In genomic region chr4:70863099-70863790, GRCh38 we compare ENCODE assay signal across 10 cellular contexts. TPM values are rescaled to one million over a fixed set of nuclear protein-coding genes. Genes with fewer than 3 reads are reported as not detected.
A peak's percentile ranks its signal among the peaks of the same experiment; 100 is the strongest.
DNase-seq lines count a peak whose midpoint lies in the region; ATAC-seq and TF ChIP-seq lines count a peak whose summit lies in the region.
"Had no signal": no experiment of that assay in that cellular context is flagged by ENCODE, and none has a peak within 500 bp of the region (broad histone marks: within the 10 kb centered on the region; RNA-seq: fewer than 3 reads in every experiment).

No MANE protein-coding gene starts in this region.

- 71% methylated on average over 6 of the region's 6 CpGs for WGBS in esophagus muscularis mucosa

- H3K36me3 ChIP-seq in PC-9 (ENCODE audit: low read depth) (no peaks in the 10 kb centered on the region), esophagus muscularis mucosa (no peaks in the 10 kb centered on the region)
- H3K36me3 ChIP-seq: gastrocnemius medialis had no signal

- no peaks in the 10 kb centered on the region for H3K9me3 Mint-ChIP-seq in activated naive CD4-positive, alpha-beta T cell treated with anti-CD3 and anti-CD28 coated beads, Interleukin-2, amount 50 U/mL, for 72 hours
- no peaks in the 10 kb centered on the region for H3K9me3 Mint-ChIP-seq in stimulated activated effector memory CD8-positive, alpha-beta T cell treated with anti-CD3 and anti-CD28 coated beads, Interleukin-12 subunit alpha, Interleukin-12 subunit beta, amount 100 ng/mL, for 72 hours

- peak; percentile 82 to 97 for ATAC-seq in activated naive CD4-positive, alpha-beta T cell treated with anti-CD3 and anti-CD28 coated beads, Interleukin-2, amount 50 U/mL, for 72 hours
- ATAC-seq in GM21717 (IDR thresholded peaks at IDR 0.05; ENCODE audit: unreplicated experiment) (peak; percentile 87), HG03439 (IDR thresholded peaks at IDR 0.05; ENCODE audit: unreplicated experiment) (peak; percentile 81)
- ATAC-seq in stimulated activated effector memory CD8-positive, alpha-beta T cell treated with anti-CD3 and anti-CD28 coated beads, Interleukin-12 subunit alpha, Interleukin-12 subunit beta, amount 100 ng/mL, for 72 hours: peak; percentile 97
- ATAC-seq: gastrocnemius medialis had no signal

- H3K9me2 ChIP-seq in PC-9 (ENCODE audit: insufficient read depth): no peaks in the 10 kb centered on the region

- TF ChIP-seq CTCF in PC-9 (conservative IDR thresholded peaks at IDR 0.05) (no peak), esophagus muscularis mucosa (IDR thresholded peaks at IDR 0.05) (no peak)

- POLR2A ChIA-PET in PC-9 (lab: Charles Lee; ENCODE audit: unreplicated experiment): no interaction called here

- no peak for TF ChIP-seq EP300 in esophagus muscularis mucosa (IDR thresholded peaks at IDR 0.05)

- H3K27me3 ChIP-seq in PC-9 (ENCODE audit: insufficient read depth, low read depth) (no peaks in the 10 kb centered on the region), esophagus muscularis mucosa (no peaks in the 10 kb centered on the region)
- H3K27me3 ChIP-seq: gastrocnemius medialis had no signal

- H3K4me3 Mint-ChIP-seq in stimulated activated effector memory CD8-positive, alpha-beta T cell treated with anti-CD3 and anti-CD28 coated beads, Interleukin-12 subunit alpha, Interleukin-12 subunit beta, amount 100 ng/mL, for 72 hours: no peak overlapping the region

- H4K20me1 ChIP-seq in PC-9 (ENCODE audit: insufficient read depth): no peaks in the 10 kb centered on the region

- no peaks in the 10 kb centered on the region for H3K36me3 Mint-ChIP-seq in activated naive CD4-positive, alpha-beta T cell treated with anti-CD3 and anti-CD28 coated beads, Interleukin-2, amount 50 U/mL, for 72 hours
- no peaks in the 10 kb centered on the region for H3K36me3 Mint-ChIP-seq in stimulated activated effector memory CD8-positive, alpha-beta T cell treated with anti-CD3 and anti-CD28 coated beads, Interleukin-12 subunit alpha, Interleukin-12 subunit beta, amount 100 ng/mL, for 72 hours

- DNase-seq in activated naive CD4-positive, alpha-beta T cell treated with anti-CD3 and anti-CD28 coated beads, Interleukin-2, amount 50 U/mL, for 72 hours (ENCODE audit: low spot score in 2 of 2): no peak
- DNase-seq in activated naive CD4-positive, alpha-beta T cell treated with Interleukin-2 at 50 U/mL for 16 hours: no peak
- no peak for DNase-seq in stimulated activated effector memory CD8-positive, alpha-beta T cell treated with anti-CD3 and anti-CD28 coated beads, Interleukin-12 subunit alpha, Interleukin-12 subunit beta, amount 100 ng/mL, for 72 hours (ENCODE audit: low spot score in 2 of 2)
- no peak for DNase-seq in PC-9
- DNase-seq in KG1 (lab: John Stamatoyannopoulos, UW): no peak
- no peak for DNase-seq in esophagus muscularis mucosa (ENCODE audit: extremely low spot score)
- DNase-seq: AML-193, gastrocnemius medialis had no signal

- intact Hi-C loops in PC-9 (cut with micrococcal nuclease; ENCODE audit: unreplicated experiment): no loop called here
- intact Hi-C loops in esophagus muscularis mucosa (cut with DNase I): no loop called here

- no peak overlapping the region for H3K4me3 ChIP-seq in PC-9
- H3K4me3 ChIP-seq in esophagus muscularis mucosa: no peak overlapping the region
- H3K4me3 ChIP-seq: gastrocnemius medialis had no signal

- CTCF ChIA-PET in PC-9 (lab: Charles Lee): no interaction called here

- H3K4me1 Mint-ChIP-seq in stimulated activated effector memory CD8-positive, alpha-beta T cell treated with anti-CD3 and anti-CD28 coated beads, Interleukin-12 subunit alpha, Interleukin-12 subunit beta, amount 100 ng/mL, for 72 hours: peaks cover 10% of the 10 kb centered on the region

- H3K9me3 ChIP-seq in PC-9 (ENCODE audit: insufficient read depth, low read depth) (no peaks in the 10 kb centered on the region), esophagus muscularis mucosa (no peaks in the 10 kb centered on the region)
- H3K9me3 ChIP-seq: gastrocnemius medialis had no signal

- no TSS peak for BruUV-seq in PC-9 (replicated peaks; lab: Mats Ljungman, UMichigan)

- no peak overlapping the region for H2AFZ ChIP-seq in PC-9

- H3K79me2 ChIP-seq in PC-9 (ENCODE audit: low read depth): no peaks in the 10 kb centered on the region

- H3K27ac Mint-ChIP-seq in activated naive CD4-positive, alpha-beta T cell treated with anti-CD3 and anti-CD28 coated beads, Interleukin-2, amount 50 U/mL, for 72 hours: peak overlapping the region in 1 of 2 donors; percentile 9
- H3K27ac Mint-ChIP-seq in stimulated activated effector memory CD8-positive, alpha-beta T cell treated with anti-CD3 and anti-CD28 coated beads, Interleukin-12 subunit alpha, Interleukin-12 subunit beta, amount 100 ng/mL, for 72 hours: peak overlapping the region; percentile 65

- no peaks in the 10 kb centered on the region for H3F3A ChIP-seq in PC-9 (ENCODE audit: insufficient read depth, low read depth)

- TF ChIP-seq POLR2A in esophagus muscularis mucosa (IDR thresholded peaks at IDR 0.05; ENCODE audit: low read depth): no peak

- H3K4me1 ChIP-seq in PC-9 (replicated peaks; ENCODE audit: insufficient read depth) (no peaks in the 10 kb centered on the region), esophagus muscularis mucosa (no peaks in the 10 kb centered on the region)
- H3K4me1 ChIP-seq: gastrocnemius medialis had no signal

- H3K27ac ChIP-seq in PC-9: no peak overlapping the region
- H3K27ac ChIP-seq in esophagus muscularis mucosa (replicated peaks in 1 of 4): no peak overlapping the region
- H3K27ac ChIP-seq: gastrocnemius medialis had no signal

- H3K4me2 ChIP-seq in PC-9: no peak overlapping the region

RNA-seq across cellular contexts. Expression of gene GRSF1, which starts 23.6 kb away (rescaled TPM):
- total RNA-seq in activated naive CD4-positive, alpha-beta T cell treated with anti-CD3 and anti-CD28 coated beads, Interleukin-2, amount 50 U/mL, for 72 hours: 10 to 100 TPM; 85.9 to 91.0 TPM
- 52.4 and 70.0 TPM in 2 replicates for total RNA-seq in PC-9 (2021)
- total RNA-seq in esophagus muscularis mucosa: 10 to 100 TPM; 47.8 to 68.8 (median 53.9) TPM

RNA-seq across cellular contexts. Expression of gene MOB1B, which starts 38.9 kb away (rescaled TPM):
- 10 to 100 TPM; 15.7 to 29.2 TPM for total RNA-seq in activated naive CD4-positive, alpha-beta T cell treated with anti-CD3 and anti-CD28 coated beads, Interleukin-2, amount 50 U/mL, for 72 hours
- total RNA-seq in PC-9 (2021): 14.5 and 14.6 TPM in 2 replicates
- total RNA-seq in esophagus muscularis mucosa: 10 to 100 TPM; 15.0 to 19.4 (median 16.6) TPM
